Comparison of ENCODE assay signal across 13 cellular contexts in the genomic region with DNA sequence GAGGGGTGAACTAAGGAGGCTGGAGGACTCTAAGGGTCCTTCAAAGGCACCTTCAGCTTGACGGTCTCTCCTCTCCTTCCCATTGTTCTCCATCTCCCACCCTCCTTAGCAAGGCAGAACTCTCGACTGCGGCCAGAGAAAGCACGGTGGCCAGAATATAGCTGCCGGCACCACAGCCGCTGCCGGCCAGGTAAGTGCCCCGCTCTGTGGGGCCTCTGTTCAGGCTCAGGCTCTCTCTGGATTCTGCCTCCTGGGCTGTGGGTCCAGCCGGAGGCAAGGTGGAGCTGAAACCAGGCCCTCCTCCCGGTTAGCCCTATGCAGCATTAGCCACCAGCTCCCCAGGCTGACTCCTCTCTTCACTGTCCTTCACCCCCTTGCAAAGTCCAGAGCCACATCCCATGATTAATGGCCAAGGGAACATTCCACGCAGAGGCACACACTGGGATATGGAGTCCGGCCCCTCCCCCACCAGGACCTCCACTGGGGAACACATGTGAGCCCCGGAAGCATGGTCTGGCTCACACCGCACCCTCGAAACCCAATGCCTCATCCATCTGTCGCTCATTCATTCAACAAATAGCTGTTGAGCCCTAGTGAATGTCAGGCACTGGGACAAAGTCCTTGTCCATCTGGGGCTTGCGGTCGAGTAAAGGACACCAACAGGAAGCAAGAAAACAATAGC.
"Had no signal": no experiment of that assay in that cellular context is flagged by ENCODE, and none has a peak within 500 bp of the region (broad histone marks: within the 10 kb centered on the region; RNA-seq: fewer than 3 reads in every experiment).

No MANE protein-coding gene starts in this region.

- H3K4me1 Mint-ChIP-seq: immature natural killer cell had no signal

- H3K9me3 Mint-ChIP-seq: activated naive CD4-positive, alpha-beta T cell treated with anti-CD3 and anti-CD28 coated beads, Interleukin-2, amount 50 U/mL, for 72 hours; stimulated activated naive CD8-positive, alpha-beta T cell treated with anti-CD3 and anti-CD28 coated beads, Interleukin-15, Interleukin-2, amounts not matched to agents 100 ng/mL and 50 ng/mL, for 24 hours had no signal

- H3K27me3 ChIP-seq: esophagus muscularis mucosa, left lung, testis had no signal

- H3K4me3 Mint-ChIP-seq: immature natural killer cell; stimulated activated naive CD8-positive, alpha-beta T cell treated with anti-CD3 and anti-CD28 coated beads, Interleukin-15, Interleukin-2, amounts not matched to agents 100 ng/mL and 50 ng/mL, for 24 hours; T-helper 17 cell had no signal

- H3K9me3 ChIP-seq: esophagus muscularis mucosa, left lung, testis had no signal

- H3K27ac ChIP-seq: esophagus muscularis mucosa, left lung, testis had no signal

- ATAC-seq: activated naive CD4-positive, alpha-beta T cell treated with anti-CD3 and anti-CD28 coated beads, Interleukin-2, amount 50 U/mL, for 72 hours; left lung; T-helper 17 cell had no signal

- H3K27ac Mint-ChIP-seq: immature natural killer cell; stimulated activated naive CD8-positive, alpha-beta T cell treated with anti-CD3 and anti-CD28 coated beads, Interleukin-15, Interleukin-2, amounts not matched to agents 100 ng/mL and 50 ng/mL, for 24 hours; T-helper 17 cell had no signal

- H3K36me3 Mint-ChIP-seq: activated naive CD4-positive, alpha-beta T cell treated with anti-CD3 and anti-CD28 coated beads, Interleukin-2, amount 50 U/mL, for 72 hours had no signal

- DNase-seq: activated CD4-positive, alpha-beta T cell treated with anti-CD3 and anti-CD28 coated beads, Interleukin-2, amount 50 U/mL, for 4 hours; activated effector memory CD4-positive, alpha-beta T cell treated with Interleukin-2 at 50 U/mL for 16 hours; activated T-cell treated with anti-CD3 and anti-CD28 coated beads, Interleukin-2, amount 50 U/mL, for 1 hour; immature natural killer cell; mesendoderm; stimulated activated CD4-positive, alpha-beta T cell treated with anti-CD3 and anti-CD28 coated beads, Interleukin-4, amount 100 ng/mL, for 1 hour; stimulated activated CD8-positive, alpha-beta memory T cell treated with anti-CD3 and anti-CD28 coated beads, Interleukin-4, amount 100 ng/mL, for 48 hours; T-helper 17 cell; testis had no signal
